ENCODE assay signal across 1 cellular context in genomic region chr12:123232807-123233504, GRCh38.
TF ChIP-seq lines count a peak whose summit lies in the region.

A gene with protein sequence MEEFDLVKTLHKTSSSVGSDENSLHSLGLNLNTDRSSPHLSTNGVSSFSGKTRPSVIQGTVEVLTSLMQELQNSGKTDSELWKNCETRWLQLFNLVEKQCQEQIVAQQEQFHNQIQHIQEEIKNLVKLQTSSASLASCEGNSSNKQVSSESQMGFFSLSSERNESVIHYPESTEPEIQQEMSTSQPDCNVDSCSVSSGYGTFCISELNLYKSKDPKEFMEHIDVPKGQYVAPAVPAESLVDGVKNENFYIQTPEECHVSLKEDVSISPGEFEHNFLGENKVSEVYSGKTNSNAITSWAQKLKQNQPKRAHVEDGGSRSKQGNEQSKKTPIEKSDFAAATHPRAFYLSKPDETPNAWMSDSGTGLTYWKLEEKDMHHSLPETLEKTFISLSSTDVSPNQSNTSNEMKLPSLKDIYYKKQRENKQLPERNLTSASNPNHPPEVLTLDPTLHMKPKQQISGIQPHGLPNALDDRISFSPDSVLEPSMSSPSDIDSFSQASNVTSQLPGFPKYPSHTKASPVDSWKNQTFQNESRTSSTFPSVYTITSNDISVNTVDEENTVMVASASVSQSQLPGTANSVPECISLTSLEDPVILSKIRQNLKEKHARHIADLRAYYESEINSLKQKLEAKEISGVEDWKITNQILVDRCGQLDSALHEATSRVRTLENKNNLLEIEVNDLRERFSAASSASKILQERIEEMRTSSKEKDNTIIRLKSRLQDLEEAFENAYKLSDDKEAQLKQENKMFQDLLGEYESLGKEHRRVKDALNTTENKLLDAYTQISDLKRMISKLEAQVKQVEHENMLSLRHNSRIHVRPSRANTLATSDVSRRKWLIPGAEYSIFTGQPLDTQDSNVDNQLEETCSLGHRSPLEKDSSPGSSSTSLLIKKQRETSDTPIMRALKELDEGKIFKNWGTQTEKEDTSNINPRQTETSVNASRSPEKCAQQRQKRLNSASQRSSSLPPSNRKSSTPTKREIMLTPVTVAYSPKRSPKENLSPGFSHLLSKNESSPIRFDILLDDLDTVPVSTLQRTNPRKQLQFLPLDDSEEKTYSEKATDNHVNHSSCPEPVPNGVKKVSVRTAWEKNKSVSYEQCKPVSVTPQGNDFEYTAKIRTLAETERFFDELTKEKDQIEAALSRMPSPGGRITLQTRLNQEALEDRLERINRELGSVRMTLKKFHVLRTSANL (minus strand): TSS chr12:123233141. CDS start chr12:123230364, 2,777 bp downstream.
Gene MTRFR (plus strand): TSS chr12:123233436. CDS start chr12:123253675, 20,239 bp downstream.

TF ChIP-seq in K562, 482 proteins besides CTCF, POLR2A, EP300 and RAD21 (continued from another document and continues in another):
- TF ChIP-seq, protein P1, sequence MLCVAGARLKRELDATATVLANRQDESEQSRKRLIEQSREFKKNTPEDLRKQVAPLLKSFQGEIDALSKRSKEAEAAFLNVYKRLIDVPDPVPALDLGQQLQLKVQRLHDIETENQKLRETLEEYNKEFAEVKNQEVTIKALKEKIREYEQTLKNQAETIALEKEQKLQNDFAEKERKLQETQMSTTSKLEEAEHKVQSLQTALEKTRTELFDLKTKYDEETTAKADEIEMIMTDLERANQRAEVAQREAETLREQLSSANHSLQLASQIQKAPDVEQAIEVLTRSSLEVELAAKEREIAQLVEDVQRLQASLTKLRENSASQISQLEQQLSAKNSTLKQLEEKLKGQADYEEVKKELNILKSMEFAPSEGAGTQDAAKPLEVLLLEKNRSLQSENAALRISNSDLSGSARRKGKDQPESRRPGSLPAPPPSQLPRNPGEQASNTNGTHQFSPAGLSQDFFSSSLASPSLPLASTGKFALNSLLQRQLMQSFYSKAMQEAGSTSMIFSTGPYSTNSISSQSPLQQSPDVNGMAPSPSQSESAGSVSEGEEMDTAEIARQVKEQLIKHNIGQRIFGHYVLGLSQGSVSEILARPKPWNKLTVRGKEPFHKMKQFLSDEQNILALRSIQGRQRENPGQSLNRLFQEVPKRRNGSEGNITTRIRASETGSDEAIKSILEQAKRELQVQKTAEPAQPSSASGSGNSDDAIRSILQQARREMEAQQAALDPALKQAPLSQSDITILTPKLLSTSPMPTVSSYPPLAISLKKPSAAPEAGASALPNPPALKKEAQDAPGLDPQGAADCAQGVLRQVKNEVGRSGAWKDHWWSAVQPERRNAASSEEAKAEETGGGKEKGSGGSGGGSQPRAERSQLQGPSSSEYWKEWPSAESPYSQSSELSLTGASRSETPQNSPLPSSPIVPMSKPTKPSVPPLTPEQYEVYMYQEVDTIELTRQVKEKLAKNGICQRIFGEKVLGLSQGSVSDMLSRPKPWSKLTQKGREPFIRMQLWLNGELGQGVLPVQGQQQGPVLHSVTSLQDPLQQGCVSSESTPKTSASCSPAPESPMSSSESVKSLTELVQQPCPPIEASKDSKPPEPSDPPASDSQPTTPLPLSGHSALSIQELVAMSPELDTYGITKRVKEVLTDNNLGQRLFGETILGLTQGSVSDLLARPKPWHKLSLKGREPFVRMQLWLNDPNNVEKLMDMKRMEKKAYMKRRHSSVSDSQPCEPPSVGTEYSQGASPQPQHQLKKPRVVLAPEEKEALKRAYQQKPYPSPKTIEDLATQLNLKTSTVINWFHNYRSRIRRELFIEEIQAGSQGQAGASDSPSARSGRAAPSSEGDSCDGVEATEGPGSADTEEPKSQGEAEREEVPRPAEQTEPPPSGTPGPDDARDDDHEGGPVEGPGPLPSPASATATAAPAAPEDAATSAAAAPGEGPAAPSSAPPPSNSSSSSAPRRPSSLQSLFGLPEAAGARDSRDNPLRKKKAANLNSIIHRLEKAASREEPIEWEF (CRISPR knock-in tag; IDR thresholded peaks at IDR 0.05) = no peak
- TF ChIP-seq PURB (CRISPR knock-in tag; IDR thresholded peaks at IDR 0.05; ENCODE audit: low read depth) (no peak), NCOA6 (IDR thresholded peaks at IDR 0.05) (no peak), ZNF146 (CRISPR knock-in tag; IDR thresholded peaks at IDR 0.05; ENCODE audit: unreplicated experiment) (no peak), MCM3 (IDR thresholded peaks at IDR 0.05) (no peak), ZNF41 (CRISPR knock-in tag; conservative IDR thresholded peaks at IDR 0.05) (no peak), HDAC3 (IDR thresholded peaks at IDR 0.05; ENCODE audit: borderline replicate concordance, partially characterized antibody) (no peak), CBX1 (IDR thresholded peaks at IDR 0.05; ENCODE audit: low read depth) (peak; percentile 96), NFE2L1 (tag; IDR thresholded peaks at IDR 0.05; ENCODE audit: borderline replicate concordance, low read depth) (no peak), ZNF174 (CRISPR knock-in tag; IDR thresholded peaks at IDR 0.05) (no peak), L3MBTL2 (IDR thresholded peaks at IDR 0.05) (peak; percentile 89), C11orf30 (IDR thresholded peaks at IDR 0.05; ENCODE audit: low read depth) (peak; percentile 39), TFE3 (CRISPR knock-in tag; IDR thresholded peaks at IDR 0.05) (no peak), POLR2H (tag; IDR thresholded peaks at IDR 0.05; ENCODE audit: low read depth) (peak; percentile 98), CHD2 (IDR thresholded peaks at IDR 0.05; ENCODE audit: low read depth, low read length) (peak; percentile 84), THAP12 (CRISPR knock-in tag; IDR thresholded peaks at IDR 0.05) (peak; percentile 97), FOSL1 (tag; conservative IDR thresholded peaks at IDR 0.05) (no peak), KHSRP (IDR thresholded peaks at IDR 0.05) (no peak), GTF2E2 (tag; IDR thresholded peaks at IDR 0.05) (peak; percentile 99), TRIM24 (IDR thresholded peaks at IDR 0.05) (peak in 1 of 2 experiments; percentile 38; a peak in 2 of 4 replicates), MAZ (CRISPR knock-in tag; conservative IDR thresholded peaks at IDR 0.05 in 1 of 2, IDR thresholded peaks at IDR 0.05 in 1 of 2) (peak; percentile 79 to 84), EGR1 (conservative IDR thresholded peaks at IDR 0.05) (peak; percentile 28; the same call in 1 of the 2 replicates), ZFX (CRISPR knock-in tag; IDR thresholded peaks at IDR 0.05) (peak; percentile 97), ZFPM2 (CRISPR knock-in tag; IDR thresholded peaks at IDR 0.05) (0 out of 2 replicates have a peak, but pooled peaks have one; percentile 49), MTF1 (CRISPR knock-in tag; IDR thresholded peaks at IDR 0.05; ENCODE audit: borderline replicate concordance) (no peak), SPI1 (IDR thresholded peaks at IDR 0.05; ENCODE audit: borderline replicate concordance, low read depth, low read length) (no peak)
- TF ChIP-seq, protein P2, sequence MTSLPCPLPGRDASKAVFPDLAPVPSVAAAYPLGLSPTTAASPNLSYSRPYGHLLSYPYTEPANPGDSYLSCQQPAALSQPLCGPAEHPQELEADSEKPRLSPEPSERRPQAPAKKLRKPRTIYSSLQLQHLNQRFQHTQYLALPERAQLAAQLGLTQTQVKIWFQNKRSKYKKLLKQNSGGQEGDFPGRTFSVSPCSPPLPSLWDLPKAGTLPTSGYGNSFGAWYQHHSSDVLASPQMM (CRISPR knock-in tag; IDR thresholded peaks at IDR 0.05) = no peak
- TF ChIP-seq, protein P3, sequence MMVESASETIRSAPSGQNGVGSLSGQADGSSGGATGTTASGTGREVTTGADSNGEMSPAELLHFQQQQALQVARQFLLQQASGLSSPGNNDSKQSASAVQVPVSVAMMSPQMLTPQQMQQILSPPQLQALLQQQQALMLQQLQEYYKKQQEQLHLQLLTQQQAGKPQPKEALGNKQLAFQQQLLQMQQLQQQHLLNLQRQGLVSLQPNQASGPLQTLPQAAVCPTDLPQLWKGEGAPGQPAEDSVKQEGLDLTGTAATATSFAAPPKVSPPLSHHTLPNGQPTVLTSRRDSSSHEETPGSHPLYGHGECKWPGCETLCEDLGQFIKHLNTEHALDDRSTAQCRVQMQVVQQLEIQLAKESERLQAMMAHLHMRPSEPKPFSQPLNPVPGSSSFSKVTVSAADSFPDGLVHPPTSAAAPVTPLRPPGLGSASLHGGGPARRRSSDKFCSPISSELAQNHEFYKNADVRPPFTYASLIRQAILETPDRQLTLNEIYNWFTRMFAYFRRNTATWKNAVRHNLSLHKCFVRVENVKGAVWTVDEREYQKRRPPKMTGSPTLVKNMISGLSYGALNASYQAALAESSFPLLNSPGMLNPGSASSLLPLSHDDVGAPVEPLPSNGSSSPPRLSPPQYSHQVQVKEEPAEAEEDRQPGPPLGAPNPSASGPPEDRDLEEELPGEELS (CRISPR knock-in tag; IDR thresholded peaks at IDR 0.05; ENCODE audit: borderline replicate concordance) = no peak
- TF ChIP-seq, protein P4, sequence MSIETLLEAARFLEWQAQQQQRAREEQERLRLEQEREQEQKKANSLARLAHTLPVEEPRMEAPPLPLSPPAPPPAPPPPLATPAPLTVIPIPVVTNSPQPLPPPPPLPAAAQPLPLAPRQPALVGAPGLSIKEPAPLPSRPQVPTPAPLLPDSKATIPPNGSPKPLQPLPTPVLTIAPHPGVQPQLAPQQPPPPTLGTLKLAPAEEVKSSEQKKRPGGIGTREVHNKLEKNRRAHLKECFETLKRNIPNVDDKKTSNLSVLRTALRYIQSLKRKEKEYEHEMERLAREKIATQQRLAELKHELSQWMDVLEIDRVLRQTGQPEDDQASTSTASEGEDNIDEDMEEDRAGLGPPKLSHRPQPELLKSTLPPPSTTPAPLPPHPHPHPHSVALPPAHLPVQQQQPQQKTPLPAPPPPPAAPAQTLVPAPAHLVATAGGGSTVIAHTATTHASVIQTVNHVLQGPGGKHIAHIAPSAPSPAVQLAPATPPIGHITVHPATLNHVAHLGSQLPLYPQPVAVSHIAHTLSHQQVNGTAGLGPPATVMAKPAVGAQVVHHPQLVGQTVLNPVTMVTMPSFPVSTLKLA (conservative IDR thresholded peaks at IDR 0.05) = peak; percentile 97 to 98
- TF ChIP-seq, protein P5, sequence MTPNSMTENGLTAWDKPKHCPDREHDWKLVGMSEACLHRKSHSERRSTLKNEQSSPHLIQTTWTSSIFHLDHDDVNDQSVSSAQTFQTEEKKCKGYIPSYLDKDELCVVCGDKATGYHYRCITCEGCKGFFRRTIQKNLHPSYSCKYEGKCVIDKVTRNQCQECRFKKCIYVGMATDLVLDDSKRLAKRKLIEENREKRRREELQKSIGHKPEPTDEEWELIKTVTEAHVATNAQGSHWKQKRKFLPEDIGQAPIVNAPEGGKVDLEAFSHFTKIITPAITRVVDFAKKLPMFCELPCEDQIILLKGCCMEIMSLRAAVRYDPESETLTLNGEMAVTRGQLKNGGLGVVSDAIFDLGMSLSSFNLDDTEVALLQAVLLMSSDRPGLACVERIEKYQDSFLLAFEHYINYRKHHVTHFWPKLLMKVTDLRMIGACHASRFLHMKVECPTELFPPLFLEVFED (CRISPR knock-in tag; conservative IDR thresholded peaks at IDR 0.05) = peak; percentile 49; the same call in 1 of the 2 replicates
- TF ChIP-seq, protein P6, sequence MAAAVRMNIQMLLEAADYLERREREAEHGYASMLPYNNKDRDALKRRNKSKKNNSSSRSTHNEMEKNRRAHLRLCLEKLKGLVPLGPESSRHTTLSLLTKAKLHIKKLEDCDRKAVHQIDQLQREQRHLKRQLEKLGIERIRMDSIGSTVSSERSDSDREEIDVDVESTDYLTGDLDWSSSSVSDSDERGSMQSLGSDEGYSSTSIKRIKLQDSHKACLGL (CRISPR knock-in tag; IDR thresholded peaks at IDR 0.05; ENCODE audit: borderline replicate concordance, poor library complexity, severe bottlenecking) = no peak
- TF ChIP-seq, protein P7, sequence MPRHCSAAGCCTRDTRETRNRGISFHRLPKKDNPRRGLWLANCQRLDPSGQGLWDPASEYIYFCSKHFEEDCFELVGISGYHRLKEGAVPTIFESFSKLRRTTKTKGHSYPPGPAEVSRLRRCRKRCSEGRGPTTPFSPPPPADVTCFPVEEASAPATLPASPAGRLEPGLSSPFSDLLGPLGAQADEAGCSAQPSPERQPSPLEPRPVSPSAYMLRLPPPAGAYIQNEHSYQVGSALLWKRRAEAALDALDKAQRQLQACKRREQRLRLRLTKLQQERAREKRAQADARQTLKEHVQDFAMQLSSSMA (CRISPR knock-in tag; IDR thresholded peaks at IDR 0.05) = peak; percentile 91
- TF ChIP-seq, protein P8, sequence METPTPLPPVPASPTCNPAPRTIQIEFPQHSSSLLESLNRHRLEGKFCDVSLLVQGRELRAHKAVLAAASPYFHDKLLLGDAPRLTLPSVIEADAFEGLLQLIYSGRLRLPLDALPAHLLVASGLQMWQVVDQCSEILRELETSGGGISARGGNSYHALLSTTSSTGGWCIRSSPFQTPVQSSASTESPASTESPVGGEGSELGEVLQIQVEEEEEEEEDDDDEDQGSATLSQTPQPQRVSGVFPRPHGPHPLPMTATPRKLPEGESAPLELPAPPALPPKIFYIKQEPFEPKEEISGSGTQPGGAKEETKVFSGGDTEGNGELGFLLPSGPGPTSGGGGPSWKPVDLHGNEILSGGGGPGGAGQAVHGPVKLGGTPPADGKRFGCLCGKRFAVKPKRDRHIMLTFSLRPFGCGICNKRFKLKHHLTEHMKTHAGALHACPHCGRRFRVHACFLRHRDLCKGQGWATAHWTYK (CRISPR knock-in tag; IDR thresholded peaks at IDR 0.05) = peak; percentile 91
- TF ChIP-seq, protein P9, sequence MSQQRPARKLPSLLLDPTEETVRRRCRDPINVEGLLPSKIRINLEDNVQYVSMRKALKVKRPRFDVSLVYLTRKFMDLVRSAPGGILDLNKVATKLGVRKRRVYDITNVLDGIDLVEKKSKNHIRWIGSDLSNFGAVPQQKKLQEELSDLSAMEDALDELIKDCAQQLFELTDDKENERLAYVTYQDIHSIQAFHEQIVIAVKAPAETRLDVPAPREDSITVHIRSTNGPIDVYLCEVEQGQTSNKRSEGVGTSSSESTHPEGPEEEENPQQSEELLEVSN (IDR thresholded peaks at IDR 0.05; ENCODE audit: borderline replicate concordance in 1 of 2, extremely low read depth in 1 of 2, insufficient read depth in 1 of 2, insufficient read length in 1 of 2, low read depth in 1 of 2, low read length in 1 of 2, poor library complexity in 1 of 2, severe bottlenecking in 1 of 2) = peak; percentile 82 to 85
